Comparison of ENCODE assay signal across 1 cellular context in the genomic region with DNA sequence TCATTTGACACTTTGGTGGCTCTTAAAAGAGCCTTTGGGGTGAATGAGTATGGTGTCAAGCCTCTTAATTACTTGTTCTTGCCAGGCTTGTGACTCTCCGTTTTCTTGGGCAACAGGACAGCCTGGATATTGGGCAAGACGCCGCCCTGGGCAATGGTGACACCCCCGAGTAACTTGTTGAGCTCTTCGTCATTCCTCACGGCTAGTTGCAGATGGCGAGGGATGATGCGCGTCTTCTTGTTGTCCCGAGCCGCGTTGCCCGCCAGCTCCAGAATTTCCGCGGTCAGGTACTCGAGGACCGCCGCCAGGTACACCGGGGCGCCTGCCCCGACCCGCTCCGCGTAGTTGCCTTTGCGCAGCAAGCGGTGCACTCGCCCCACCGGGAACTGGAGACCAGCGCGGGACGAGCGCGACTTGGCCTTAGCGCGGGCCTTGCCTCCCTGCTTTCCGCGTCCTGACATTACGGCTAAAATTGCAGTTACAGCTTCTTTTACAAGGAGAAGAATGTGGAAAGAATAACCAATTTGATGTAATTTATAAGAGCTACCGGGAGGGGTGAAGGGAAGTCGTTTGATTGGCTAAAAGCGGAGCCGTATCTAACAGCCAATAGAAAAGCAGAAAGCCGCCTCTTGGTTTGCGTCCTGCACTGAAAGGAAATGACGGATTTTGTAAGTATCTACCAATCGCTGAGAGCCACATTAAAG.
A peak's percentile ranks its signal among the peaks of the same experiment; 100 is the strongest.
TF ChIP-seq lines count a peak whose summit lies in the region.

No MANE protein-coding gene starts in this region.

TF ChIP-seq in HepG2, 621 proteins besides CTCF, POLR2A, EP300 and RAD21 (continued from another document and continues in another):
- TF ChIP-seq, protein P1, sequence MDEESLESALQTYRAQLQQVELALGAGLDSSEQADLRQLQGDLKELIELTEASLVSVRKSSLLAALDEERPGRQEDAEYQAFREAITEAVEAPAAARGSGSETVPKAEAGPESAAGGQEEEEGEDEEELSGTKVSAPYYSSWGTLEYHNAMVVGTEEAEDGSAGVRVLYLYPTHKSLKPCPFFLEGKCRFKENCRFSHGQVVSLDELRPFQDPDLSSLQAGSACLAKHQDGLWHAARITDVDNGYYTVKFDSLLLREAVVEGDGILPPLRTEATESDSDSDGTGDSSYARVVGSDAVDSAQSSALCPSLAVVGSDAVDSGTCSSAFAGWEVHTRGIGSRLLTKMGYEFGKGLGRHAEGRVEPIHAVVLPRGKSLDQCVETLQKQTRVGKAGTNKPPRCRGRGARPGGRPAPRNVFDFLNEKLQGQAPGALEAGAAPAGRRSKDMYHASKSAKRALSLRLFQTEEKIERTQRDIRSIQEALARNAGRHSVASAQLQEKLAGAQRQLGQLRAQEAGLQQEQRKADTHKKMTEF (CRISPR knock-in tag; IDR thresholded peaks at IDR 0.05): 0 out of 2 replicates have a peak, but pooled peaks have one; percentile 19
- TF ChIP-seq PITX1 (CRISPR knock-in tag; IDR thresholded peaks at IDR 0.05) (no peak), ADNP (CRISPR knock-in tag; IDR thresholded peaks at IDR 0.05) (no peak), ZNF484 (CRISPR knock-in tag; IDR thresholded peaks at IDR 0.05; ENCODE audit: borderline replicate concordance, low read depth) (no peak), TEAD2 (CRISPR knock-in tag; IDR thresholded peaks at IDR 0.05) (no peak), IRF2 (CRISPR knock-in tag; IDR thresholded peaks at IDR 0.05) (no peak), ZNF737 (CRISPR knock-in tag; IDR thresholded peaks at IDR 0.05; ENCODE audit: borderline replicate concordance) (no peak), ZBTB38 (CRISPR knock-in tag; IDR thresholded peaks at IDR 0.05) (no peak), ATRX (CRISPR knock-in tag; IDR thresholded peaks at IDR 0.05; ENCODE audit: borderline replicate concordance) (no peak), NFIB (CRISPR knock-in tag; IDR thresholded peaks at IDR 0.05; ENCODE audit: borderline replicate concordance) (no peak), PCBP2 (optimal IDR thresholded peaks at IDR 0.05; ENCODE audit: low read depth, low read length, poor library complexity, severe bottlenecking) (no peak), ZNF605 (CRISPR knock-in tag; IDR thresholded peaks at IDR 0.05) (no peak; the same call in 1 of the 2 replicates), ZNF619 (CRISPR knock-in tag; IDR thresholded peaks at IDR 0.05) (no peak), TARDBP (CRISPR knock-in tag; IDR thresholded peaks at IDR 0.05) (peak; percentile 52; the same call in 1 of the 2 replicates), HHEX (CRISPR knock-in tag; IDR thresholded peaks at IDR 0.05) (no peak), CBFB (CRISPR knock-in tag; IDR thresholded peaks at IDR 0.05) (no peak), ZBTB20 (CRISPR knock-in tag; IDR thresholded peaks at IDR 0.05; ENCODE audit: borderline replicate concordance, low read depth) (no peak; the same call in 1 of the 2 replicates), SP140L (CRISPR knock-in tag; IDR thresholded peaks at IDR 0.05; ENCODE audit: borderline replicate concordance) (no peak), CHD2 (IDR thresholded peaks at IDR 0.05; ENCODE audit: low read depth, low read length) (no peak), STAG1 (CRISPR knock-in tag; IDR thresholded peaks at IDR 0.05) (0 out of 2 replicates have a peak, but pooled peaks have one; percentile 12), ZNF24 (IDR thresholded peaks at IDR 0.05) (no peak), MYC (CRISPR knock-in tag; IDR thresholded peaks at IDR 0.05; ENCODE audit: borderline replicate concordance) (peak; percentile 14; the same call in 1 of the 2 replicates), ZSCAN20 (CRISPR knock-in tag; IDR thresholded peaks at IDR 0.05; ENCODE audit: borderline replicate concordance) (0 out of 2 replicates have a peak, but pooled peaks have one; percentile 16), TAF1 (CRISPR knock-in tag; IDR thresholded peaks at IDR 0.05) (peak; percentile 58; the same call in 1 of the 2 replicates), ZNF232 (CRISPR knock-in tag; IDR thresholded peaks at IDR 0.05; ENCODE audit: borderline replicate concordance) (0 out of 2 replicates have a peak, but pooled peaks have one; percentile 10), ZNF44 (CRISPR knock-in tag; IDR thresholded peaks at IDR 0.05) (0 out of 2 replicates have a peak, but pooled peaks have one; percentile 85), ZNF607 (CRISPR knock-in tag; IDR thresholded peaks at IDR 0.05; ENCODE audit: borderline replicate concordance) (peak; percentile 26; the same call in 1 of the 2 replicates), ZBTB8A (CRISPR knock-in tag; IDR thresholded peaks at IDR 0.05; ENCODE audit: borderline replicate concordance, low read depth) (no peak; the same call in 1 of the 2 replicates), ZNF879 (CRISPR knock-in tag; IDR thresholded peaks at IDR 0.05) (no peak), GPN1 (CRISPR knock-in tag; IDR thresholded peaks at IDR 0.05; ENCODE audit: borderline replicate concordance) (no peak), KLF15 (CRISPR knock-in tag; IDR thresholded peaks at IDR 0.05; ENCODE audit: borderline replicate concordance) (no peak)
- TF ChIP-seq, protein P2, sequence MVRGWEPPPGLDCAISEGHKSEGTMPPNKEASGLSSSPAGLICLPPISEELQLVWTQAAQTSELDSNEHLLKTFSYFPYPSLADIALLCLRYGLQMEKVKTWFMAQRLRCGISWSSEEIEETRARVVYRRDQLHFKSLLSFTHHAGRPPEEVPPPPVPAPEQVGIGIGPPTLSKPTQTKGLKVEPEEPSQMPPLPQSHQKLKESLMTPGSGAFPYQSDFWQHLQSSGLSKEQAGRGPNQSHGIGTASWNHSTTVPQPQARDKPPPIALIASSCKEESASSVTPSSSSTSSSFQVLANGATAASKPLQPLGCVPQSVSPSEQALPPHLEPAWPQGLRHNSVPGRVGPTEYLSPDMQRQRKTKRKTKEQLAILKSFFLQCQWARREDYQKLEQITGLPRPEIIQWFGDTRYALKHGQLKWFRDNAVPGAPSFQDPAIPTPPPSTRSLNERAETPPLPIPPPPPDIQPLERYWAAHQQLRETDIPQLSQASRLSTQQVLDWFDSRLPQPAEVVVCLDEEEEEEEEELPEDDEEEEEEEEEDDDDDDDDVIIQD (CRISPR knock-in tag; IDR thresholded peaks at IDR 0.05; ENCODE audit: low read depth): no peak
- TF ChIP-seq, protein P3, sequence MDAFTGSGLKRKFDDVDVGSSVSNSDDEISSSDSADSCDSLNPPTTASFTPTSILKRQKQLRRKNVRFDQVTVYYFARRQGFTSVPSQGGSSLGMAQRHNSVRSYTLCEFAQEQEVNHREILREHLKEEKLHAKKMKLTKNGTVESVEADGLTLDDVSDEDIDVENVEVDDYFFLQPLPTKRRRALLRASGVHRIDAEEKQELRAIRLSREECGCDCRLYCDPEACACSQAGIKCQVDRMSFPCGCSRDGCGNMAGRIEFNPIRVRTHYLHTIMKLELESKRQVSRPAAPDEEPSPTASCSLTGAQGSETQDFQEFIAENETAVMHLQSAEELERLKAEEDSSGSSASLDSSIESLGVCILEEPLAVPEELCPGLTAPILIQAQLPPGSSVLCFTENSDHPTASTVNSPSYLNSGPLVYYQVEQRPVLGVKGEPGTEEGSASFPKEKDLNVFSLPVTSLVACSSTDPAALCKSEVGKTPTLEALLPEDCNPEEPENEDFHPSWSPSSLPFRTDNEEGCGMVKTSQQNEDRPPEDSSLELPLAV (CRISPR knock-in tag; conservative IDR thresholded peaks at IDR 0.05; ENCODE audit: low read depth): no peak
- TF ChIP-seq, protein P4, sequence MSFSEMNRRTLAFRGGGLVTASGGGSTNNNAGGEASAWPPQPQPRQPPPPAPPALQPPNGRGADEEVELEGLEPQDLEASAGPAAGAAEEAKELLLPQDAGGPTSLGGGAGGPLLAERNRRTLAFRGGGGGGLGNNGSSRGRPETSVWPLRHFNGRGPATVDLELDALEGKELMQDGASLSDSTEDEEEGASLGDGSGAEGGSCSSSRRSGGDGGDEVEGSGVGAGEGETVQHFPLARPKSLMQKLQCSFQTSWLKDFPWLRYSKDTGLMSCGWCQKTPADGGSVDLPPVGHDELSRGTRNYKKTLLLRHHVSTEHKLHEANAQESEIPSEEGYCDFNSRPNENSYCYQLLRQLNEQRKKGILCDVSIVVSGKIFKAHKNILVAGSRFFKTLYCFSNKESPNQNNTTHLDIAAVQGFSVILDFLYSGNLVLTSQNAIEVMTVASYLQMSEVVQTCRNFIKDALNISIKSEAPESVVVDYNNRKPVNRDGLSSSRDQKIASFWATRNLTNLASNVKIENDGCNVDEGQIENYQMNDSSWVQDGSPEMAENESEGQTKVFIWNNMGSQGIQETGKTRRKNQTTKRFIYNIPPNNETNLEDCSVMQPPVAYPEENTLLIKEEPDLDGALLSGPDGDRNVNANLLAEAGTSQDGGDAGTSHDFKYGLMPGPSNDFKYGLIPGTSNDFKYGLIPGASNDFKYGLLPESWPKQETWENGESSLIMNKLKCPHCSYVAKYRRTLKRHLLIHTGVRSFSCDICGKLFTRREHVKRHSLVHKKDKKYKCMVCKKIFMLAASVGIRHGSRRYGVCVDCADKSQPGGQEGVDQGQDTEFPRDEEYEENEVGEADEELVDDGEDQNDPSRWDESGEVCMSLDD (CRISPR knock-in tag; IDR thresholded peaks at IDR 0.05; ENCODE audit: borderline replicate concordance): no peak
- TF ChIP-seq, protein P5, sequence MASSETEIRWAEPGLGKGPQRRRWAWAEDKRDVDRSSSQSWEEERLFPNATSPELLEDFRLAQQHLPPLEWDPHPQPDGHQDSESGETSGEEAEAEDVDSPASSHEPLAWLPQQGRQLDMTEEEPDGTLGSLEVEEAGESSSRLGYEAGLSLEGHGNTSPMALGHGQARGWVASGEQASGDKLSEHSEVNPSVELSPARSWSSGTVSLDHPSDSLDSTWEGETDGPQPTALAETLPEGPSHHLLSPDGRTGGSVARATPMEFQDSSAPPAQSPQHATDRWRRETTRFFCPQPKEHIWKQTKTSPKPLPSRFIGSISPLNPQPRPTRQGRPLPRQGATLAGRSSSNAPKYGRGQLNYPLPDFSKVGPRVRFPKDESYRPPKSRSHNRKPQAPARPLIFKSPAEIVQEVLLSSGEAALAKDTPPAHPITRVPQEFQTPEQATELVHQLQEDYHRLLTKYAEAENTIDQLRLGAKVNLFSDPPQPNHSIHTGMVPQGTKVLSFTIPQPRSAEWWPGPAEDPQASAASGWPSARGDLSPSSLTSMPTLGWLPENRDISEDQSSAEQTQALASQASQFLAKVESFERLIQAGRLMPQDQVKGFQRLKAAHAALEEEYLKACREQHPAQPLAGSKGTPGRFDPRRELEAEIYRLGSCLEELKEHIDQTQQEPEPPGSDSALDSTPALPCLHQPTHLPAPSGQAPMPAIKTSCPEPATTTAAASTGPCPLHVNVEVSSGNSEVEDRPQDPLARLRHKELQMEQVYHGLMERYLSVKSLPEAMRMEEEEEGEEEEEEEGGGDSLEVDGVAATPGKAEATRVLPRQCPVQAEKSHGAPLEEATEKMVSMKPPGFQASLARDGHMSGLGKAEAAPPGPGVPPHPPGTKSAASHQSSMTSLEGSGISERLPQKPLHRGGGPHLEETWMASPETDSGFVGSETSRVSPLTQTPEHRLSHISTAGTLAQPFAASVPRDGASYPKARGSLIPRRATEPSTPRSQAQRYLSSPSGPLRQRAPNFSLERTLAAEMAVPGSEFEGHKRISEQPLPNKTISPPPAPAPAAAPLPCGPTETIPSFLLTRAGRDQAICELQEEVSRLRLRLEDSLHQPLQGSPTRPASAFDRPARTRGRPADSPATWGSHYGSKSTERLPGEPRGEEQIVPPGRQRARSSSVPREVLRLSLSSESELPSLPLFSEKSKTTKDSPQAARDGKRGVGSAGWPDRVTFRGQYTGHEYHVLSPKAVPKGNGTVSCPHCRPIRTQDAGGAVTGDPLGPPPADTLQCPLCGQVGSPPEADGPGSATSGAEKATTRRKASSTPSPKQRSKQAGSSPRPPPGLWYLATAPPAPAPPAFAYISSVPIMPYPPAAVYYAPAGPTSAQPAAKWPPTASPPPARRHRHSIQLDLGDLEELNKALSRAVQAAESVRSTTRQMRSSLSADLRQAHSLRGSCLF (CRISPR knock-in tag; IDR thresholded peaks at IDR 0.05; ENCODE audit: borderline replicate concordance): no peak; the same call in 1 of the 2 replicates
- TF ChIP-seq, protein P6, sequence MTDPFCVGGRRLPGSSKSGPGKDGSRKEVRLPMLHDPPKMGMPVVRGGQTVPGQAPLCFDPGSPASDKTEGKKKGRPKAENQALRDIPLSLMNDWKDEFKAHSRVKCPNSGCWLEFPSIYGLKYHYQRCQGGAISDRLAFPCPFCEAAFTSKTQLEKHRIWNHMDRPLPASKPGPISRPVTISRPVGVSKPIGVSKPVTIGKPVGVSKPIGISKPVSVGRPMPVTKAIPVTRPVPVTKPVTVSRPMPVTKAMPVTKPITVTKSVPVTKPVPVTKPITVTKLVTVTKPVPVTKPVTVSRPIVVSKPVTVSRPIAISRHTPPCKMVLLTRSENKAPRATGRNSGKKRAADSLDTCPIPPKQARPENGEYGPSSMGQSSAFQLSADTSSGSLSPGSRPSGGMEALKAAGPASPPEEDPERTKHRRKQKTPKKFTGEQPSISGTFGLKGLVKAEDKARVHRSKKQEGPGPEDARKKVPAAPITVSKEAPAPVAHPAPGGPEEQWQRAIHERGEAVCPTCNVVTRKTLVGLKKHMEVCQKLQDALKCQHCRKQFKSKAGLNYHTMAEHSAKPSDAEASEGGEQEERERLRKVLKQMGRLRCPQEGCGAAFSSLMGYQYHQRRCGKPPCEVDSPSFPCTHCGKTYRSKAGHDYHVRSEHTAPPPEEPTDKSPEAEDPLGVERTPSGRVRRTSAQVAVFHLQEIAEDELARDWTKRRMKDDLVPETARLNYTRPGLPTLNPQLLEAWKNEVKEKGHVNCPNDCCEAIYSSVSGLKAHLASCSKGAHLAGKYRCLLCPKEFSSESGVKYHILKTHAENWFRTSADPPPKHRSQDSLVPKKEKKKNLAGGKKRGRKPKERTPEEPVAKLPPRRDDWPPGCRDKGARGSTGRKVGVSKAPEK (CRISPR knock-in tag; IDR thresholded peaks at IDR 0.05; ENCODE audit: borderline replicate concordance): 0 out of 2 replicates have a peak, but pooled peaks have one; percentile 16
- TF ChIP-seq, protein P7, sequence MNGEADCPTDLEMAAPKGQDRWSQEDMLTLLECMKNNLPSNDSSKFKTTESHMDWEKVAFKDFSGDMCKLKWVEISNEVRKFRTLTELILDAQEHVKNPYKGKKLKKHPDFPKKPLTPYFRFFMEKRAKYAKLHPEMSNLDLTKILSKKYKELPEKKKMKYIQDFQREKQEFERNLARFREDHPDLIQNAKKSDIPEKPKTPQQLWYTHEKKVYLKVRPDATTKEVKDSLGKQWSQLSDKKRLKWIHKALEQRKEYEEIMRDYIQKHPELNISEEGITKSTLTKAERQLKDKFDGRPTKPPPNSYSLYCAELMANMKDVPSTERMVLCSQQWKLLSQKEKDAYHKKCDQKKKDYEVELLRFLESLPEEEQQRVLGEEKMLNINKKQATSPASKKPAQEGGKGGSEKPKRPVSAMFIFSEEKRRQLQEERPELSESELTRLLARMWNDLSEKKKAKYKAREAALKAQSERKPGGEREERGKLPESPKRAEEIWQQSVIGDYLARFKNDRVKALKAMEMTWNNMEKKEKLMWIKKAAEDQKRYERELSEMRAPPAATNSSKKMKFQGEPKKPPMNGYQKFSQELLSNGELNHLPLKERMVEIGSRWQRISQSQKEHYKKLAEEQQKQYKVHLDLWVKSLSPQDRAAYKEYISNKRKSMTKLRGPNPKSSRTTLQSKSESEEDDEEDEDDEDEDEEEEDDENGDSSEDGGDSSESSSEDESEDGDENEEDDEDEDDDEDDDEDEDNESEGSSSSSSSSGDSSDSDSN (CRISPR knock-in tag; IDR thresholded peaks at IDR 0.05): peak; percentile 69
- TF ChIP-seq, protein P8, sequence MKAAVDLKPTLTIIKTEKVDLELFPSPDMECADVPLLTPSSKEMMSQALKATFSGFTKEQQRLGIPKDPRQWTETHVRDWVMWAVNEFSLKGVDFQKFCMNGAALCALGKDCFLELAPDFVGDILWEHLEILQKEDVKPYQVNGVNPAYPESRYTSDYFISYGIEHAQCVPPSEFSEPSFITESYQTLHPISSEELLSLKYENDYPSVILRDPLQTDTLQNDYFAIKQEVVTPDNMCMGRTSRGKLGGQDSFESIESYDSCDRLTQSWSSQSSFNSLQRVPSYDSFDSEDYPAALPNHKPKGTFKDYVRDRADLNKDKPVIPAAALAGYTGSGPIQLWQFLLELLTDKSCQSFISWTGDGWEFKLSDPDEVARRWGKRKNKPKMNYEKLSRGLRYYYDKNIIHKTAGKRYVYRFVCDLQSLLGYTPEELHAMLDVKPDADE (CRISPR knock-in tag; IDR thresholded peaks at IDR 0.05): 0 out of 2 replicates have a peak, but pooled peaks have one; percentile 78
